12 cellular contexts compared by ENCODE assay signal in the genomic region with DNA sequence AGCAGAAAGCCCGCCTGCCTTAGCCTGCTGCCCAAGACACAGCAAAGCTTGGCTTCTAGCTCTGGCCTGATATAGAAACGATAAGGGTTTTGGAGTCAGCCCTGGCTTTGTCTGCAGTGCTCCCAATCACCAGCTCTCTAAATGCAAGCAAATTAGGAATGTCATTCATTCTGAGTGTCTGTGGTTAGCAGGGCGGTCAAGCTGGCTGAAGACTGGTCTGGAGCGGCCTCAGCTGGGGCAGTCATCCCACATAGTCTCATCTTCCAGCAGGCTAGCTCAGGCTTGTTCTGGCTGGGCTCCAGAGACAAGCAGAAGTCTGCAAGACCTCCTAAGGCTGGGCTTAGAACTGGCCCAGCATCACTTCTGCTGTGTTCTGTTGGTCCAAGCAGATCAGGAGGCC. TPM values are rescaled to one million over a fixed set of nuclear protein-coding genes. Genes with fewer than 3 reads are reported as not detected.
DNase-seq lines count a peak whose midpoint lies in the region; ATAC-seq, FAIRE-seq and TF ChIP-seq lines count a peak whose summit lies in the region.
"Had no signal": no experiment of that assay in that cellular context is flagged by ENCODE, and none has a peak within 500 bp of the region (broad histone marks: within the 10 kb centered on the region; RNA-seq: fewer than 3 reads in every experiment).

No MANE protein-coding gene starts in this region.

- WGBS in H1 (ENCODE audit: extremely low coverage in 1 of 2, insufficient coverage in 1 of 2, insufficient read length in 1 of 2, insufficient replicate concordance in 2 of 2, low coverage in 1 of 2, low lambda C conversion rate in 2 of 2, missing lambda C conversion rate in 1 of 2), 2 experiments = 89% methylated on average over 4 of the region's 4 CpGs; no CpG with 5 or more reads in 1 of the 2 experiments

- H4K20me1 ChIP-seq in H1 (replicated peaks in 1 of 2; ENCODE audit: control insufficient read depth in 1 of 2, insufficient read depth in 2 of 2, low read length in 2 of 2) = no peaks in the 10 kb centered on the region

- H4K91ac ChIP-seq in H1 (replicated peaks; ENCODE audit: insufficient read length, low read length) = no peak overlapping the region

- no peak overlapping the region for H3K56ac ChIP-seq in H1 (replicated peaks; ENCODE audit: insufficient read length, low read depth, low read length)

- H3K4me3 ChIP-seq in GM12865 (ENCODE audit: low read depth, low read length) (no peak overlapping the region), H1 (ENCODE audit: extremely low read depth in 1 of 4, insufficient read depth in 2 of 4, low read depth in 3 of 4, low read length in 4 of 4) (no peak overlapping the region), H7 (ENCODE audit: insufficient read depth, low read depth, low read length) (no peak overlapping the region)
- H3K4me3 ChIP-seq: cardiac muscle cell, hepatocyte had no signal

- H2BK5ac ChIP-seq in H1 (ENCODE audit: low read depth, low read length) = 0 out of 2 replicates have a peak overlapping the region, but pooled peaks have one; percentile 45

- H2BK20ac ChIP-seq in H1 (ENCODE audit: low read length) = no peak overlapping the region

- no peak overlapping the region for H3K9ac ChIP-seq in H1 (replicated peaks in 1 of 4; ENCODE audit: extremely low read depth in 1 of 4, low read depth in 3 of 4, low read length in 3 of 4)

- H3K27me3 ChIP-seq in H1 (replicated peaks in 1 of 4; ENCODE audit: control insufficient read depth in 3 of 4, extremely low read depth in 1 of 4, insufficient read depth in 3 of 4, low read length in 3 of 4) (no peaks in the 10 kb centered on the region), H7 (ENCODE audit: control insufficient read depth, insufficient read depth, low read length) (no peaks in the 10 kb centered on the region)
- H3K27me3 ChIP-seq: cardiac muscle cell, hepatocyte had no signal

- H3K4me1 ChIP-seq in H1 (replicated peaks in 1 of 4; ENCODE audit: control insufficient read depth in 3 of 4, insufficient read depth in 4 of 4, low read length in 3 of 4) = peaks cover 0 to 14% (median 5%) of the 10 kb centered on the region in 4 experiments

- H3K4me2 ChIP-seq in H1 (ENCODE audit: insufficient read depth in 1 of 2, low read depth in 2 of 2, low read length in 2 of 2) = no peak overlapping the region
- H3K4me2 ChIP-seq: hepatocyte had no signal

- no peaks in the 10 kb centered on the region for H3K79me2 ChIP-seq in H1 (ENCODE audit: control insufficient read depth in 1 of 2, insufficient read depth in 2 of 2, low read length in 2 of 2)
- H3K79me2 ChIP-seq: hepatocyte had no signal

- no peak overlapping the region for H3K27ac ChIP-seq in H1 (ENCODE audit: low read depth, low read length)
- H3K27ac ChIP-seq: cardiac muscle cell, hepatocyte had no signal

- H4K5ac ChIP-seq in H1 (ENCODE audit: insufficient read length, low read depth, low read length) = no peak overlapping the region

- H2BK15ac ChIP-seq in H1 (ENCODE audit: low read length) = peak overlapping the region; percentile 21; the same call in 1 of the 2 replicates

- peak overlapping the region; percentile 65; the same call in 1 of the 2 replicates for H4K8ac ChIP-seq in H1 (ENCODE audit: extremely low read depth, insufficient read depth, low read length)

- CTCF ChIA-PET in H1 (lab: Charles Lee; ENCODE audit: partially characterized antibody) = interaction anchor here (0.6 to 1.5 kb wide), 6 partner anchors 13 to 452 kb away, joined by 3 to 5 read pairs (median 3); partner anchors contain the start of gene TMC7

- no peak for FAIRE-seq in H1 (lab: Jason Lieb, UNC)

- H3K23ac ChIP-seq in H1 (ENCODE audit: insufficient read length) = no peak overlapping the region

- H2AFZ ChIP-seq in H1 (ENCODE audit: low read length) = no peak overlapping the region
- H2AFZ ChIP-seq: hepatocyte had no signal

- peaks cover 4 to 5% of the 10 kb centered on the region in 2 experiments; a peak in 2 of 4 replicates for H3K9me3 ChIP-seq in H1 (ENCODE audit: insufficient read depth in 2 of 2, low read depth in 1 of 2, low read length in 1 of 2)

- TF ChIP-seq CTCF in GM12865 (IDR thresholded peaks at IDR 0.05; ENCODE audit: insufficient read depth, low read depth, low read length, missing control alignments) (no peak), H1 (IDR thresholded peaks at IDR 0.05; ENCODE audit: control extremely low read depth in 1 of 3, insufficient read depth in 1 of 3, low read depth in 1 of 3, low read length in 3 of 3) (no peak)

- no peaks in the 10 kb centered on the region for H3K23me2 ChIP-seq in H1 (ENCODE audit: low read depth, low read length)

- no peak overlapping the region for H3K4ac ChIP-seq in H1 (replicated peaks; ENCODE audit: insufficient read length, low read depth, low read length)

- no peak for ATAC-seq in HG03521 (IDR thresholded peaks at IDR 0.05; ENCODE audit: unreplicated experiment)
- no peak for ATAC-seq in HG02981 (IDR thresholded peaks at IDR 0.05; ENCODE audit: unreplicated experiment)

- TF ChIP-seq POLR2A in H1 (IDR thresholded peaks at IDR 0.05; ENCODE audit: control extremely low read depth in 1 of 2, low read depth in 2 of 2, low read length in 2 of 2) = no peak

- no peak overlapping the region for H3K14ac ChIP-seq in H1 (ENCODE audit: insufficient read length)

- no peak overlapping the region; the same call in 1 of the 2 replicates for H2AK5ac ChIP-seq in H1 (ENCODE audit: low read depth, low read length)

- no peak overlapping the region for H2BK12ac ChIP-seq in H1 (ENCODE audit: low read depth, low read length)

- no peak for TF ChIP-seq RAD21 in H1 (IDR thresholded peaks at IDR 0.05 in 1 of 2, conservative IDR thresholded peaks at IDR 0.05 in 1 of 2; ENCODE audit: low read depth in 2 of 2, low read length in 2 of 2)

- H3K79me1 ChIP-seq in H1 (ENCODE audit: low read depth, low read length) = no peaks in the 10 kb centered on the region

- TF ChIP-seq EP300 in H1 (IDR thresholded peaks at IDR 0.05; ENCODE audit: borderline replicate concordance in 1 of 2, low read depth in 2 of 2, low read length in 2 of 2) = no peak

- no peak overlapping the region for H2BK120ac ChIP-seq in H1 (replicated peaks; ENCODE audit: low read depth, low read length)

- DNase-seq in GM12865 (ENCODE audit: low read depth) (peak; percentile 16), RPMI7951 (ENCODE audit: low read depth) (peak; percentile 97), H1 (ENCODE audit: low read depth in 1 of 2, low spot score in 2 of 2) (no peak), non-pigmented ciliary epithelial cell (ENCODE audit: low read depth) (peak; percentile 62), cortex of kidney (lab: John Stamatoyannopoulos, UW) (no peak), H7 (no peak)
- DNase-seq: DND-41, T-helper 2 cell had no signal

- H3K36me3 ChIP-seq in H1 (ENCODE audit: control insufficient read depth in 2 of 4, insufficient read depth in 4 of 4, low read length in 3 of 4) (peaks cover 0 to 6% (median 2%) of the 10 kb centered on the region in 4 experiments; a peak in 2 of 8 replicates), H7 (replicated peaks; ENCODE audit: control insufficient read depth, insufficient read depth, low read length) (no peaks in the 10 kb centered on the region)
- H3K36me3 ChIP-seq: cardiac muscle cell had no signal

- H3K18ac ChIP-seq in H1 (ENCODE audit: extremely low read depth, low read length) = no peak overlapping the region

- POLR2A ChIA-PET in H1 (lab: Charles Lee; ENCODE audit: partially characterized antibody) = interaction anchor here (0.6 kb wide), 1 partner anchor 193 kb away, joined by 4 read pairs; no protein-coding TSS in a partner anchor

TF ChIP-seq in H1, 55 proteins besides CTCF, POLR2A, EP300 and RAD21:
- TF ChIP-seq POU5F1 (IDR thresholded peaks at IDR 0.05; ENCODE audit: low read depth, low read length) (no peak), HDAC2 (IDR thresholded peaks at IDR 0.05; ENCODE audit: borderline replicate concordance in 1 of 2, low read depth in 2 of 2, low read length in 2 of 2) (no peak), KDM4A (IDR thresholded peaks at IDR 0.05; ENCODE audit: low read depth, low read length, severe bottlenecking) (no peak)

RNA-seq across cellular contexts. Expression of gene TMC7, which starts 24.5 kb away (rescaled TPM):
- 1.6 and 2.2 TPM in 2 replicates for total RNA-seq in RPMI7951 (2014; rRNA removed; shearing (Covaris generic))
- 2.6 and 3.4 TPM in 2 replicates for total RNA-seq in H1 (2021; fragmentation: NEBNext Ultra II Directional; extraction: Animal tissue kit (Norgen Biotek cat#: 25700))
- polyA plus RNA-seq in H1 (2011; rRNA removed) = 2.0 and 2.3 TPM in 2 replicates
- 2.6 TPM for polyA plus RNA-seq in H1 (2011; cell fraction: cytosol; rRNA removed)
- 2.7 TPM for polyA plus RNA-seq in H1 (2011; cell fraction: nucleus; rRNA removed)
- 2.3 to 3.5 TPM (median 2.5 TPM) in 4 replicates for polyA plus RNA-seq in H1 (2012, experiment 1 of 2)
- polyA plus RNA-seq in H1 (2012, experiment 2 of 2) = 0.87 TPM
- 4.1 TPM for polyA plus RNA-seq in H1 (2013, experiment 1 of 2)
- polyA plus RNA-seq in H1 (2013, experiment 2 of 2) = 4.3 TPM
- polyA minus RNA-seq in H1 (2011; rRNA and poly(A)+ RNA removed) = 5.1 and 5.8 TPM in 2 replicates
- 3.1 TPM for polyA minus RNA-seq in H1 (2011; cell fraction: cytosol; rRNA and poly(A)+ RNA removed)
- polyA minus RNA-seq in H1 (2011; cell fraction: nucleus; rRNA and poly(A)+ RNA removed) = 5.3 TPM
- total RNA-seq in H7 (2014; rRNA removed; shearing (Covaris generic)) = 1.6 and 2.0 TPM in 2 replicates

RNA-seq across cellular contexts. Expression of gene COQ7, which starts 59.2 kb away (rescaled TPM):
- total RNA-seq in RPMI7951 (2014; rRNA removed; shearing (Covaris generic)) = 19.8 and 23.0 TPM in 2 replicates
- 15.2 and 17.7 TPM in 2 replicates for total RNA-seq in H1 (2021; fragmentation: NEBNext Ultra II Directional; extraction: Animal tissue kit (Norgen Biotek cat#: 25700))
- 7.1 and 10.4 TPM in 2 replicates for polyA plus RNA-seq in H1 (2011; rRNA removed)
- 15.2 TPM for polyA plus RNA-seq in H1 (2011; cell fraction: cytosol; rRNA removed)
- polyA plus RNA-seq in H1 (2011; cell fraction: nucleus; rRNA removed) = 6.6 TPM
- polyA plus RNA-seq in H1 (2012, experiment 1 of 2) = 13.2 to 16.9 TPM (median 15.3 TPM) in 4 replicates
- polyA plus RNA-seq in H1 (2012, experiment 2 of 2) = 6.6 TPM
- 7.7 TPM for polyA plus RNA-seq in H1 (2013, experiment 1 of 2)
- polyA plus RNA-seq in H1 (2013, experiment 2 of 2) = 9.0 TPM
- 9.8 and 14.4 TPM in 2 replicates for polyA minus RNA-seq in H1 (2011; rRNA and poly(A)+ RNA removed)
- polyA minus RNA-seq in H1 (2011; cell fraction: cytosol; rRNA and poly(A)+ RNA removed) = 13.9 TPM
- polyA minus RNA-seq in H1 (2011; cell fraction: nucleus; rRNA and poly(A)+ RNA removed) = 11.6 TPM
- 9.5 and 10.8 TPM in 2 replicates for total RNA-seq in H7 (2014; rRNA removed; shearing (Covaris generic))

Comparison
In these comparisons a context has a peak if more than half of its experiments do, and no peak if none do; other contexts are left out.
1. DNase-seq: peak in GM12865 (single experiment), RPMI7951 (single experiment) and non-pigmented ciliary epithelial cell (single experiment); none in H1 (0 of 2), cortex of kidney (single experiment) and H7 (single experiment).